In the genomic region with DNA sequence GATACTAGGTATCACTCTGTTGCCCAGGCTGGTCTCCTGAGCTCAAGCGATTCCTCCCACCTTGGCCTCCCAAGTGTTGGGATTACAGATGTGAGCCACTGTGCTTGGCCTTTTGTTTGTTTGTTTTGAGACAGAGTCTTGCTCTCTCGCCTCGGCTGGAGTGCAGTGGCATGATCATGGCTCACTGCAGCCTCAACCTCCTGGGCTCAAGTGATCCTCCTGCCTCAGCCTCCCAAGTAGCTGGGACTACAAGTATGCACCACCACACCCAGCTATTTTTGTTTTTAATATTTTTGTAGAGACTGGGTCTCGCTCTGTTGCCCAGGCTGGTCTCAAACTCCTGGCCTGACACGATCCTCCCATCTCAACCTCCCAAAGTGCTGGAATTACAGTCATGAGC, we compare ENCODE assay signal across 1 cellular context. TPM values are rescaled to one million over a fixed set of nuclear protein-coding genes. Genes with fewer than 3 reads are reported as not detected.
"Had no signal": no experiment of that assay in that cellular context is flagged by ENCODE, and none has a peak within 500 bp of the region (broad histone marks: within the 10 kb centered on the region; RNA-seq: fewer than 3 reads in every experiment).

No MANE protein-coding gene starts in this region.

RNA-seq across cellular contexts. Expression of a gene that starts 7.6 kb away (rescaled TPM):
- total RNA-seq: G401 had no signal
